In genomic region chr14:59275668-59276067, GRCh38 we compare ENCODE assay signal across 8 cellular contexts.
DNase-seq lines count a peak whose midpoint lies in the region; ATAC-seq and TF ChIP-seq lines count a peak whose summit lies in the region.

No MANE protein-coding gene starts in this region.

- H3K36me3 Mint-ChIP-seq in T-cell, result peaks cover 24% of the 10 kb centered on the region

- H3K9me3 Mint-ChIP-seq in T-cell, result no peaks in the 10 kb centered on the region

- H3K27ac Mint-ChIP-seq in T-cell, result peak overlapping the region in 1 of 2 donors; percentile 12

- H3K4me3 ChIP-seq in heart left ventricle (no peak overlapping the region), vagina (no peak overlapping the region)

- DNase-seq in AML-193 (lab: John Stamatoyannopoulos, UW) (peak; percentile 48 to 55), GM19240 (ENCODE audit: insufficient read length, low spot score) (peak; percentile 12), T-cell (no peak), heart left ventricle (no peak), vagina (ENCODE audit: extremely low spot score in 2 of 2) (no peak), NAMALWA (ENCODE audit: low spot score) (no peak), midbrain (lab: John Stamatoyannopoulos, UW) (no peak)

- H3K27me3 Mint-ChIP-seq in T-cell, result no peaks in the 10 kb centered on the region

- H3K36me3 ChIP-seq in heart left ventricle (peaks cover 0 to under 1% (median 0%) of the 10 kb centered on the region in 9 donors), vagina (no peaks in the 10 kb centered on the region)

- TF ChIP-seq CTCF in heart left ventricle (IDR thresholded peaks at IDR 0.05) (no peak), vagina (IDR thresholded peaks at IDR 0.05) (no peak)

- intact Hi-C loops in heart left ventricle (cut with DNase I) (no loop called here), vagina (cut with DNase I) (no loop called here)

- H3K27me3 ChIP-seq in heart left ventricle (no peaks in the 10 kb centered on the region), vagina (no peaks in the 10 kb centered on the region)

- H3K4me3 Mint-ChIP-seq in T-cell, result no peak overlapping the region

- H3K9me3 ChIP-seq in heart left ventricle (no peaks in the 10 kb centered on the region), vagina (no peaks in the 10 kb centered on the region)

- TF ChIP-seq POLR2A in heart left ventricle (IDR thresholded peaks at IDR 0.05) (no peak), vagina (IDR thresholded peaks at IDR 0.05) (no peak)

- ATAC-seq in HG03159 (IDR thresholded peaks at IDR 0.05; ENCODE audit: unreplicated experiment), result peak; percentile 93
- peak in 3 of 4 experiments; percentile 31 to 73 (median 49) for ATAC-seq in T-cell (replicated peaks in 1 of 4)
- ATAC-seq in heart left ventricle, result peak in 3 of 4 donors; percentile 55 to 79 (median 60)

- CTCF ChIA-PET in T-cell (lab: Charles Lee), result no interaction called here

- H3K4me1 ChIP-seq in heart left ventricle (peaks cover 0 to 71% (median 37%) of the 10 kb centered on the region in 12 donors), vagina (peaks cover 20% of the 10 kb centered on the region)

- peaks cover 0 to 28% (median 23%) of the 10 kb centered on the region in 3 donors for H3K4me1 Mint-ChIP-seq in T-cell

- peak overlapping the region in 10 of 12 donors; percentile 2 to 68 (median 25) for H3K27ac ChIP-seq in heart left ventricle
- H3K27ac ChIP-seq in vagina, result peak overlapping the region; percentile 34

- POLR2A ChIA-PET in T-cell (lab: Charles Lee), result no interaction called here

Comparison
In these comparisons a context has a peak if more than half of its experiments do, and no peak if none do; other contexts are left out.
1. DNase-seq: peak in AML-193 (2 of 2) and GM19240 (single experiment); none in T-cell (0 of 34), heart left ventricle (0 of 5), vagina (0 of 2), NAMALWA (single experiment) and midbrain (single experiment).
2. Peak in every context shown above with its lines, with median percentiles within 50 percentile points of each other: ATAC-seq.